ENCODE assay signal across 25 cellular contexts in genomic region chr2:64850641-64851040, GRCh38.
"Had no signal": no experiment of that assay in that cellular context is flagged by ENCODE, and none has a peak within 500 bp of the region (broad histone marks: within the 10 kb centered on the region; RNA-seq: fewer than 3 reads in every experiment).

No MANE protein-coding gene starts in this region.

- H3K9me3 ChIP-seq: ascending aorta, body of pancreas had no signal

- H3K4me3 ChIP-seq: ascending aorta, body of pancreas had no signal

- H3K9me3 Mint-ChIP-seq: activated CD4-positive, alpha-beta T cell treated with anti-CD3 and anti-CD28 coated beads, Interleukin-2, amount 10 ng/mL, durations not matched to agents 24 days and 14 days; activated naive CD4-positive, alpha-beta T cell treated with anti-CD3 and anti-CD28 coated beads, Interleukin-2, amount 50 U/mL, for 24 hours; activated T-cell treated with anti-CD3 and anti-CD28 coated beads, Interleukin-2, amount 50 U/mL, for 24 hours; activated T-helper 1 cell treated with anti-CD3 and anti-CD28 coated beads, Interleukin-12 subunit alpha, Interleukin-12 subunit beta, Interleukin-2, Interleukin-4 antibody, amounts not matched to agents 30 ng/mL and 10 ng/mL and 1 ng/mL, durations not matched to agents 14 hours and 24 hours and 36 hours; central memory CD8-positive, alpha-beta T cell; T-helper 1 cell treated with Interleukin-12 subunit alpha and Interleukin-12 subunit beta and Interleukin-4 antibody, amounts not matched to agents 30 μg/mL and 1 μg/mL, for 36 hours; WTC11 had no signal

- H3K27ac ChIP-seq: ascending aorta, body of pancreas had no signal

- H3K27ac Mint-ChIP-seq: activated CD4-positive, alpha-beta T cell treated with anti-CD3 and anti-CD28 coated beads, Interleukin-2, amount 10 ng/mL, durations not matched to agents 24 days and 14 days; activated CD8-positive, alpha-beta memory T cell treated with anti-CD3 and anti-CD28 coated beads, Interleukin-2, amount 10 ng/mL, durations not matched to agents 7 days and 5 days; activated naive CD4-positive, alpha-beta T cell treated with anti-CD3 and anti-CD28 coated beads, Interleukin-2, amount 50 U/mL, for 24 hours; activated T-cell treated with anti-CD3 and anti-CD28 coated beads, Interleukin-2, amount 50 U/mL, for 24 hours; activated T-helper 1 cell treated with anti-CD3 and anti-CD28 coated beads, Interleukin-12 subunit alpha, Interleukin-12 subunit beta, Interleukin-2, Interleukin-4 antibody, amounts not matched to agents 30 ng/mL and 10 ng/mL and 1 ng/mL, durations not matched to agents 14 hours and 24 hours and 36 hours; T-helper 1 cell treated with Interleukin-12 subunit alpha and Interleukin-12 subunit beta and Interleukin-4 antibody, amounts not matched to agents 30 μg/mL and 1 μg/mL, for 36 hours; WTC11 had no signal

- DNase-seq: activated CD4-positive, alpha-beta T cell treated with anti-CD3 and anti-CD28 coated beads for 1 hour; activated CD4-positive, alpha-beta T cell treated with anti-CD3 and anti-CD28 coated beads, Interleukin-2, amount 10 ng/mL, durations not matched to agents 24 days and 14 days; activated CD4-positive, alpha-beta T cell treated with anti-CD3 and anti-CD28 coated beads, Interleukin-2, amount 50 U/mL, for 48 hours; activated CD8-positive, alpha-beta memory T cell treated with anti-CD3 and anti-CD28 coated beads, Interleukin-2, amount 10 ng/mL, durations not matched to agents 7 days and 5 days; activated effector memory CD4-positive, alpha-beta T cell treated with Interleukin-2 at 50 U/mL for 16 hours; activated naive CD4-positive, alpha-beta T cell; activated T-cell treated with anti-CD3 and anti-CD28 coated beads, Interleukin-2, amount 50 U/mL, for 24 hours; body of pancreas; Kasumi-1; KBM-7; NCI-H1105 treated with DMSO at 0.1 percent for 48 hours; NCI-H1436 treated with DMSO at 0.1 percent for 48 hours; NCI-H187; NCI-H2081; NCI-H446 treated with DMSO at 0.1 percent for 48 hours; NCI-H526 treated with DMSO at 0.1 percent for 48 hours; NK-92 treated with Interleukin-12 subunit alpha and Interleukin-12 subunit beta, amount 100 ng/mL, for 24 hours; OCI-M1; SHP77 treated with DMSO at 0.1 percent for 48 hours had no signal

- H3K4me1 Mint-ChIP-seq: activated naive CD4-positive, alpha-beta T cell treated with anti-CD3 and anti-CD28 coated beads, Interleukin-2, amount 50 U/mL, for 24 hours; central memory CD8-positive, alpha-beta T cell had no signal

- H3K4me3 Mint-ChIP-seq: activated CD4-positive, alpha-beta T cell treated with anti-CD3 and anti-CD28 coated beads, Interleukin-2, amount 10 ng/mL, durations not matched to agents 24 days and 14 days; activated CD8-positive, alpha-beta memory T cell treated with anti-CD3 and anti-CD28 coated beads, Interleukin-2, amount 10 ng/mL, durations not matched to agents 7 days and 5 days; activated naive CD4-positive, alpha-beta T cell treated with anti-CD3 and anti-CD28 coated beads, Interleukin-2, amount 50 U/mL, for 24 hours; activated T-cell treated with anti-CD3 and anti-CD28 coated beads, Interleukin-2, amount 50 U/mL, for 24 hours; activated T-helper 1 cell treated with anti-CD3 and anti-CD28 coated beads, Interleukin-12 subunit alpha, Interleukin-12 subunit beta, Interleukin-2, Interleukin-4 antibody, amounts not matched to agents 30 ng/mL and 10 ng/mL and 1 ng/mL, durations not matched to agents 14 hours and 24 hours and 36 hours; central memory CD8-positive, alpha-beta T cell; T-helper 1 cell treated with Interleukin-12 subunit alpha and Interleukin-12 subunit beta and Interleukin-4 antibody, amounts not matched to agents 30 μg/mL and 1 μg/mL, for 36 hours; WTC11 had no signal

- H3K36me3 ChIP-seq: ascending aorta had no signal

- ATAC-seq: activated CD8-positive, alpha-beta memory T cell treated with anti-CD3 and anti-CD28 coated beads, Interleukin-2, amount 10 ng/mL, durations not matched to agents 7 days and 5 days; body of pancreas; WTC11 had no signal

- H3K4me1 ChIP-seq: ascending aorta, body of pancreas had no signal

- H3K27me3 Mint-ChIP-seq: activated naive CD4-positive, alpha-beta T cell treated with anti-CD3 and anti-CD28 coated beads, Interleukin-2, amount 50 U/mL, for 24 hours; activated T-cell treated with anti-CD3 and anti-CD28 coated beads, Interleukin-2, amount 50 U/mL, for 24 hours; central memory CD8-positive, alpha-beta T cell had no signal

- H3K27me3 ChIP-seq: ascending aorta, body of pancreas had no signal
